Comparison of ENCODE assay signal across 22 cellular contexts in the genomic region with DNA sequence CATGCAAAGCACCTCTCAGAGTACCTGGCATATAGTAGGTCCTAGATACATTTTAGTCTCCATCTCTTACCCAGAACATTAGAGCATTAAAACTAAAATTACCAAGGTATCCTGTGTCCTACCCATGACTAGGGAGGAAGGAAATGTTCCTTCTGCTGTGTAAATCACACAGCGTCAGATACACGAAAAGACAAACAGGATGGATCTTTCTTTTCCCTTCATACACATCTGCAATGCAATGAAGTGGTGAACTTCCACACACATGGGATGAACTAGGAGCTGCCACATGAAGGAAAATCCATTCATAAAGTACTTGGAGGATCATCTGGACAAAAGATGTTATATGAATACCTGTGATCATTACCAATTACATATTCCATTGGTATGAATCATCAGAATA. TPM values are rescaled to one million over a fixed set of nuclear protein-coding genes. Genes with fewer than 3 reads are reported as not detected.
"Had no signal": no experiment of that assay in that cellular context is flagged by ENCODE, and none has a peak within 500 bp of the region (broad histone marks: within the 10 kb centered on the region; RNA-seq: fewer than 3 reads in every experiment).

No MANE protein-coding gene starts in this region.

- H3K4me1 Mint-ChIP-seq: endodermal cell; memory B cell; mesothelial cell of epicardium; neural crest cell; stimulated activated naive B cell treated with anti-CD40 and anti-IgM and Interleukin-4, amounts not matched to agents 10 μg/mL and 1 μg/mL and 100 μg/mL, for 72 hours had no signal

- H3K4me1 ChIP-seq: sigmoid colon, stomach had no signal

- H3K4me3 Mint-ChIP-seq: endodermal cell; memory B cell; mesothelial cell of epicardium; natural killer cell; neural crest cell; stimulated activated naive B cell treated with anti-CD40 and anti-IgM and Interleukin-4, amounts not matched to agents 10 μg/mL and 1 μg/mL and 100 μg/mL, for 72 hours had no signal

- H3K27me3 Mint-ChIP-seq: memory B cell; stimulated activated naive B cell treated with anti-CD40 and anti-IgM and Interleukin-4, amounts not matched to agents 10 μg/mL and 1 μg/mL and 100 μg/mL, for 72 hours had no signal

- H3K27me3 ChIP-seq: gastroesophageal sphincter, sigmoid colon, stomach had no signal

- H3K27ac Mint-ChIP-seq: endodermal cell; memory B cell; mesothelial cell of epicardium; natural killer cell; stimulated activated naive B cell treated with anti-CD40 and anti-IgM and Interleukin-4, amounts not matched to agents 10 μg/mL and 1 μg/mL and 100 μg/mL, for 72 hours had no signal

- ATAC-seq: esophagus mucosa; gastroesophageal sphincter; left colon; natural killer cell; stimulated activated naive B cell treated with anti-CD40 and anti-IgM and Interleukin-4, amounts not matched to agents 10 μg/mL and 1 μg/mL and 100 μg/mL, for 72 hours had no signal

- H3K9me3 Mint-ChIP-seq: memory B cell, natural killer cell had no signal

- H3K36me3 Mint-ChIP-seq: memory B cell; mesothelial cell of epicardium; natural killer cell; stimulated activated naive B cell treated with anti-CD40 and anti-IgM and Interleukin-4, amounts not matched to agents 10 μg/mL and 1 μg/mL and 100 μg/mL, for 72 hours had no signal

- H3K4me3 ChIP-seq: gastroesophageal sphincter, sigmoid colon, skin epidermis, stomach, thoracic aorta had no signal

- H3K27ac ChIP-seq: gastroesophageal sphincter, sigmoid colon, skin epidermis, thoracic aorta had no signal

- DNase-seq: effector CD4-positive, alpha-beta T cell; endodermal cell; glutamatergic neuron; hippocampal formation; left colon; natural killer cell; posterior cingulate gyrus; sigmoid colon; stimulated activated CD4-positive, alpha-beta T cell treated with anti-CD3 and anti-CD28 coated beads, Interleukin-2, amount 100 ng/mL, for 24 hours; stimulated activated CD4-positive, alpha-beta T cell treated with anti-CD3 and anti-CD28 coated beads, Interleukin-4, amount 100 ng/mL, for 4 hours; stimulated activated naive B cell treated with anti-CD40 and anti-IgM and Interleukin-4, amounts not matched to agents 10 μg/mL and 1 μg/mL and 100 μg/mL, for 72 hours; stomach; substantia nigra; trophoblast cell had no signal

- H3K36me3 ChIP-seq: gastroesophageal sphincter, sigmoid colon, stomach, thoracic aorta had no signal

- H3K9me3 ChIP-seq: gastroesophageal sphincter, sigmoid colon, stomach, thoracic aorta had no signal

RNA-seq across cellular contexts. Expression of gene LDB2, which starts 46.3 kb away (rescaled TPM):
- total RNA-seq: myocyte had no signal
